8 cellular contexts compared by ENCODE assay signal in the genomic region with DNA sequence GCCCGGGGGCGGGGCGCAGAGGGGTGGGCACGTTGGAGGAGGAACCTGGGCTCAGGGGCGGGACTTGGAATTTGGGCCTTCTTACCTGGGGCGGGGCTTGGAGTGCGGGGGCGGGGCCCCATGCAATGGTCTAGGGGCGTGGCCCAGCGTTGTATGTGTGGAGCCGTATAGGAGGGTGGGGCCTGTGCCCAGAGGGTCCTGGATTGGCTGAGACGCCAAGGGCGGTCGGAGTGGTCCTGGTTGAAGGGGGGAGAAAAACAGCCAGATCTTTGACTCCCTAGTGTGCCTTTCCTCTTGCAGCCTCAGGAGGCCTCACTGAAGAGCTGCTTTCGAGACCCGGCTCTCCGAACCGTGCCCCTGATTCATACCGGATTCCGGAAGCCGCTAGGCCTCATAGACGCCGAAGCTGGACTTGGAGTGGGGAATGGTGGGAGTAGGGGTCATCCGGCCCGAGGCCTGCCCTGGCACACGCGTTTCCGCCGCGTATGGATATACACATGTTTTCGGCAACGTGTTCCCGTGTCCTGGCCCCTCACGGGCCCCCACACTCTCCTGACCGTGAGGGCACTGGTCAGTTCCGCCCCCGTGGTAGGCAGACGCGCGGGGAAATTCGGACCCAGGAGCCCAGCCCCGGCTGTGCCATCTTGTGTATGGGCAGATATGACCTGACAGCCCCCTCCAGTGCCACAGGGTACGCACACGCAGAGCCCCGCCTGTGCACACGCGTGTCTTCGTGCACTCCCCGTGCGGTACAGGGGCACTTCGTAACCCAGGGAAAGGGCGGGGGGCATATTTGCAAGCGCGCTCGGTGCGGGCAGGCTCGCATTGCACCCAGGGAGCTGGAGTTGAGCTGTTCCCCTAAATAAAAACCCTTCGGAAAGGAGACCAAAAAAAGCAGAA. TPM values are rescaled to one million over a fixed set of nuclear protein-coding genes. Genes with fewer than 3 reads are reported as not detected.
A peak's percentile ranks its signal among the peaks of the same experiment; 100 is the strongest.
DNase-seq lines count a peak whose midpoint lies in the region; ATAC-seq lines count a peak whose summit lies in the region.

No MANE protein-coding gene starts in this region.

- peak overlapping the region; percentile 90 for H3K4me3 Mint-ChIP-seq in activated CD4-positive, alpha-beta T cell treated with anti-CD3 and anti-CD28 coated beads, Interleukin-2, amount 10 ng/mL, durations not matched to agents 7 days and 5 days

- CTCF ChIA-PET in activated CD4-positive, alpha-beta T cell treated with anti-CD3 and anti-CD28 coated beads, Interleukin-2, amount 10 ng/mL, durations not matched to agents 7 days and 5 days (lab: Charles Lee) = interaction anchor here (0.7 to 2.0 kb wide), 6 partner anchors 9 to 120 kb away, joined by 3 to 10 read pairs (median 4); a partner anchor contains a TSS

- POLR2A ChIA-PET in activated CD4-positive, alpha-beta T cell treated with anti-CD3 and anti-CD28 coated beads, Interleukin-2, amount 10 ng/mL, durations not matched to agents 7 days and 5 days (lab: Charles Lee) = interaction anchor here (0.6 to 1.2 kb wide), 3 partner anchors 9 to 63 kb away, joined by 3 to 4 read pairs (median 3); a partner anchor contains a TSS

- H3K4me1 Mint-ChIP-seq in activated CD4-positive, alpha-beta T cell treated with anti-CD3 and anti-CD28 coated beads, Interleukin-2, amount 10 ng/mL, durations not matched to agents 7 days and 5 days = peaks cover 31% of the 10 kb centered on the region

- H3K27me3 Mint-ChIP-seq in activated CD4-positive, alpha-beta T cell treated with anti-CD3 and anti-CD28 coated beads, Interleukin-2, amount 10 ng/mL, durations not matched to agents 7 days and 5 days = peaks cover 5% of the 10 kb centered on the region

- DNase-seq in Ammon's horn (ENCODE audit: low spot score) = peak; percentile 92
- peak; percentile 90 for DNase-seq in NCI-H526 treated with DMSO at 0.1 percent for 48 hours (lab: John Stamatoyannopoulos, UW)
- DNase-seq in activated CD4-positive, alpha-beta T cell treated with anti-CD3 and anti-CD28 coated beads, Interleukin-2, amount 10 ng/mL, durations not matched to agents 7 days and 5 days = peak; percentile 96
- peak; percentile 83 for DNase-seq in dedifferentiated amniotic fluid mesenchymal stem cell (ENCODE audit: extremely low spot score)
- DNase-seq in left lobe of liver (ENCODE audit: low spot score) = peak; percentile 98
- peak; percentile 89 to 94 for DNase-seq in stimulated activated CD4-positive, alpha-beta T cell treated with anti-CD3 and anti-CD28 coated beads, Interleukin-2, amount 100 ng/mL, for 24 hours

- H3K36me3 Mint-ChIP-seq in activated CD4-positive, alpha-beta T cell treated with anti-CD3 and anti-CD28 coated beads, Interleukin-2, amount 10 ng/mL, durations not matched to agents 7 days and 5 days (ENCODE audit: low read depth) = peaks cover 14% of the 10 kb centered on the region

- H3K27ac Mint-ChIP-seq in activated CD4-positive, alpha-beta T cell treated with anti-CD3 and anti-CD28 coated beads, Interleukin-2, amount 10 ng/mL, durations not matched to agents 7 days and 5 days = peak overlapping the region; percentile 97

- peak; percentile 76 for ATAC-seq in GM19043 (IDR thresholded peaks at IDR 0.05; ENCODE audit: low read depth, unreplicated experiment)
- peak; percentile 57 for ATAC-seq in HG03439 (IDR thresholded peaks at IDR 0.05; ENCODE audit: unreplicated experiment)
- ATAC-seq in left lobe of liver = peak; percentile 84

- H3K9me3 Mint-ChIP-seq in activated CD4-positive, alpha-beta T cell treated with anti-CD3 and anti-CD28 coated beads, Interleukin-2, amount 10 ng/mL, durations not matched to agents 7 days and 5 days = no peaks in the 10 kb centered on the region

RNA-seq across cellular contexts. Expression of a gene that starts 0.7 kb away (rescaled TPM):
- total RNA-seq in activated CD4-positive, alpha-beta T cell treated with anti-CD3 and anti-CD28 coated beads, Interleukin-2, amount 10 ng/mL, durations not matched to agents 7 days and 5 days = 10 to 100 TPM; 41.5 to 45.9 TPM
- total RNA-seq in left lobe of liver = 10.5 TPM

RNA-seq across cellular contexts. Expression of a gene that starts 9.2 kb away (rescaled TPM):
- total RNA-seq in activated CD4-positive, alpha-beta T cell treated with anti-CD3 and anti-CD28 coated beads, Interleukin-2, amount 10 ng/mL, durations not matched to agents 7 days and 5 days = 1 to 10 TPM; 1.1 TPM
- 8.5 TPM for total RNA-seq in left lobe of liver

RNA-seq across cellular contexts. Expression of a gene that starts 10.0 kb away (rescaled TPM):
- 100 to 1,000 TPM; 288 TPM for total RNA-seq in activated CD4-positive, alpha-beta T cell treated with anti-CD3 and anti-CD28 coated beads, Interleukin-2, amount 10 ng/mL, durations not matched to agents 7 days and 5 days
- total RNA-seq in left lobe of liver = 29.1 TPM

RNA-seq across cellular contexts. Expression of a gene that starts 49.6 kb away (rescaled TPM):
- total RNA-seq in activated CD4-positive, alpha-beta T cell treated with anti-CD3 and anti-CD28 coated beads, Interleukin-2, amount 10 ng/mL, durations not matched to agents 7 days and 5 days = 1 to 10 TPM; 9.0 to 9.5 TPM
- total RNA-seq in left lobe of liver = 8.9 TPM

RNA-seq across cellular contexts. Expression of a gene that starts 51.7 kb away (rescaled TPM):
- total RNA-seq in activated CD4-positive, alpha-beta T cell treated with anti-CD3 and anti-CD28 coated beads, Interleukin-2, amount 10 ng/mL, durations not matched to agents 7 days and 5 days = 10 to 100 TPM; 48.1 to 59.9 TPM
- total RNA-seq in left lobe of liver = 35.5 TPM

Comparison
In these comparisons a context has a peak if more than half of its experiments do, and no peak if none do; other contexts are left out.
1. Peak in every context shown above with its lines: DNase-seq and ATAC-seq.